12 cellular contexts compared by ENCODE assay signal in the genomic region with DNA sequence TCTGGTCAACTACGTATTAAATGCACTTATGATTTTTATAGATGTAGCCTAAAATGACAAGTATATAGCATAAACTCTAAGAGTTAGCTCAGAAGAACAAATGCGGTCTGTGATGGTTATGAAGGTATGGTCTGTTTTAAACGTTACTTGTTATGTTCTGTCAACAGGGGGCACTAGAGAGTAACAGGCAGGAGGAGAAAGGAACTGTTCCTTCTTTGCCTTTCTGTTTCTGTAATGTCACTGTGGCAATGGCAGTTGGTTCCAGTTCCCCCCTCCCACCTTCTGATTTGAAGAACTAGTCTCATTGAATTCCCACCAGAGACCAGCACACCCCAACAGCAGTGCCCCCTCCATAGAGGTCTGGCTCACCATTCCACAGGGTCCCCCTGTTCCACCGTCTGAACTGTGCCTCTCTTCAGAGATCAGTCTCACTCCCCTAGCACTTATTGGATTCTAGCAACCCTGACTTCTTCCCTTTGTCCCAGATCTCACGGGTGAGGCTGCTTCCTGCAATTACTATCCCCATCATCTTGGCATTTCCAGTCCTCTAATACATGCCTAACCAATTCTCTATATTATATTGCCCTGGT. TPM values are rescaled to one million over a fixed set of nuclear protein-coding genes. Genes with fewer than 3 reads are reported as not detected.
DNase-seq lines count a peak whose midpoint lies in the region; ATAC-seq and TF ChIP-seq lines count a peak whose summit lies in the region.
"Had no signal": no experiment of that assay in that cellular context is flagged by ENCODE, and none has a peak within 500 bp of the region (broad histone marks: within the 10 kb centered on the region; RNA-seq: fewer than 3 reads in every experiment).

No MANE protein-coding gene starts in this region.

- peaks cover 11% of the 10 kb centered on the region for H3K9me3 Mint-ChIP-seq in WTC11

- peak; percentile 40 for TF ChIP-seq CTCF in Loucy (conservative IDR thresholded peaks at IDR 0.05; ENCODE audit: low read length)
- TF ChIP-seq CTCF in WTC11 (IDR thresholded peaks at IDR 0.05): peak; percentile 50; the same call in 1 of the 2 replicates
- no peak for TF ChIP-seq CTCF in mucosa of descending colon (IDR thresholded peaks at IDR 0.05)

- no peaks in the 10 kb centered on the region for H3K36me3 Mint-ChIP-seq in WTC11

- CTCF ChIA-PET in WTC11 (lab: Charles Lee): interaction anchor here (0.5 to 2.8 kb wide), 10 partner anchors 11 to 626 kb away, joined by 3 to 11 read pairs (median 4); no protein-coding TSS in a partner anchor

- intact Hi-C loops in mucosa of descending colon (cut with DNase I, micrococcal nuclease): no loop called here
- intact Hi-C loops in sciatic nerve (cut with DNase I): no loop called here

- H3K27me3 ChIP-seq in Loucy (ENCODE audit: insufficient read depth, low read length, poor library complexity, severe bottlenecking): no peaks in the 10 kb centered on the region
- H3K27me3 ChIP-seq: transverse colon had no signal

- no peaks in the 10 kb centered on the region for H3K9me3 ChIP-seq in Loucy (ENCODE audit: insufficient read depth, low read depth, low read length)
- H3K9me3 ChIP-seq in mucosa of descending colon: no peaks in the 10 kb centered on the region
- H3K9me3 ChIP-seq: transverse colon had no signal

- H3K9ac ChIP-seq in Loucy (ENCODE audit: low read depth, low read length, poor library complexity, severe bottlenecking): no peak overlapping the region

- no peaks in the 10 kb centered on the region for H3K9me2 ChIP-seq in Loucy (replicated peaks; ENCODE audit: low read depth, low read length)

- no peaks in the 10 kb centered on the region for H4K20me1 ChIP-seq in Loucy (ENCODE audit: insufficient read depth, low read length, poor library complexity, severe bottlenecking)

- H3K4me3 Mint-ChIP-seq in WTC11: no peak overlapping the region
- H3K4me3 Mint-ChIP-seq: activated CD4-positive, alpha-beta memory T cell treated with anti-CD3 and anti-CD28 coated beads, Interleukin-2, amount 10 ng/mL, durations not matched to agents 7 days and 5 days had no signal

- H3K4me3 ChIP-seq in Loucy (ENCODE audit: low read length, poor library complexity, severe bottlenecking) (no peak overlapping the region), mucosa of descending colon (no peak overlapping the region)
- H3K4me3 ChIP-seq: transverse colon had no signal

- POLR2A ChIA-PET in WTC11 (lab: Charles Lee): no interaction called here

- H2AFZ ChIP-seq in Loucy (ENCODE audit: low read length): no peak overlapping the region

- H3K79me2 ChIP-seq in Loucy (ENCODE audit: insufficient read depth, low read length): no peaks in the 10 kb centered on the region

- no peaks in the 10 kb centered on the region for H3K4me1 ChIP-seq in Loucy (ENCODE audit: insufficient read depth, low read length, poor library complexity, severe bottlenecking)
- H3K4me1 ChIP-seq in mucosa of descending colon (ENCODE audit: low read depth): peaks cover 4% of the 10 kb centered on the region

- peak; percentile 10 for DNase-seq in NCI-H1694 treated with DMSO at 0.1 percent for 48 hours (lab: John Stamatoyannopoulos, UW)
- DNase-seq in NCI-H1694 (lab: John Stamatoyannopoulos, UW): no peak
- no peak for DNase-seq in WTC11 (ENCODE audit: low spot score)
- no peak for DNase-seq in mucosa of descending colon
- DNase-seq in sciatic nerve (ENCODE audit: low spot score): no peak
- DNase-seq in stimulated activated CD4-positive, alpha-beta T cell treated with anti-CD3 and anti-CD28 coated beads, Interleukin-1b, Interleukin-23, amount 100 ng/mL, for 48 hours: no peak
- no peak for DNase-seq in ureter (ENCODE audit: low spot score)
- DNase-seq: activated CD4-positive, alpha-beta memory T cell treated with anti-CD3 and anti-CD28 coated beads, Interleukin-2, amount 10 ng/mL, durations not matched to agents 7 days and 5 days; kidney glomerular epithelial cell; transverse colon had no signal

- ATAC-seq in WTC11 (peak; percentile 89), mucosa of descending colon (peak; percentile 69), sciatic nerve (no peak)

- H3K36me3 ChIP-seq in Loucy (ENCODE audit: insufficient read depth, low read length) (no peaks in the 10 kb centered on the region), mucosa of descending colon (ENCODE audit: low read depth) (no peaks in the 10 kb centered on the region)
- H3K36me3 ChIP-seq: transverse colon had no signal

- H3K4me2 ChIP-seq in Loucy (ENCODE audit: low read depth, low read length, poor library complexity, severe bottlenecking): no peak overlapping the region

- no peaks in the 10 kb centered on the region for H3F3A ChIP-seq in Loucy (ENCODE audit: low read depth)

- no peak overlapping the region for H3K27ac Mint-ChIP-seq in WTC11
- H3K27ac Mint-ChIP-seq: activated CD4-positive, alpha-beta memory T cell treated with anti-CD3 and anti-CD28 coated beads, Interleukin-2, amount 10 ng/mL, durations not matched to agents 7 days and 5 days had no signal

- no peaks in the 10 kb centered on the region; the same call in 1 of the 2 replicates for H3K27me3 Mint-ChIP-seq in WTC11 (ENCODE audit: low read depth)
- H3K27me3 Mint-ChIP-seq: activated CD4-positive, alpha-beta memory T cell treated with anti-CD3 and anti-CD28 coated beads, Interleukin-2, amount 10 ng/mL, durations not matched to agents 7 days and 5 days had no signal

- no peaks in the 10 kb centered on the region for H3K4me1 Mint-ChIP-seq in WTC11
- H3K4me1 Mint-ChIP-seq: activated CD4-positive, alpha-beta memory T cell treated with anti-CD3 and anti-CD28 coated beads, Interleukin-2, amount 10 ng/mL, durations not matched to agents 7 days and 5 days had no signal

TF ChIP-seq in WTC11, 78 proteins besides CTCF, POLR2A, EP300 and RAD21 (continues in another document):
- TF ChIP-seq SOX15 (CRISPR knock-in tag; IDR thresholded peaks at IDR 0.05) (no peak), NR1H2 (CRISPR knock-in tag; IDR thresholded peaks at IDR 0.05) (no peak), HMGXB4 (CRISPR knock-in tag; IDR thresholded peaks at IDR 0.05) (no peak), ZNF423 (CRISPR knock-in tag; IDR thresholded peaks at IDR 0.05) (no peak), ZBTB21 (CRISPR knock-in tag; IDR thresholded peaks at IDR 0.05; ENCODE audit: borderline replicate concordance) (no peak), CREM (CRISPR knock-in tag; IDR thresholded peaks at IDR 0.05) (no peak), AR (CRISPR knock-in tag; IDR thresholded peaks at IDR 0.05) (no peak)
- TF ChIP-seq, protein P1, sequence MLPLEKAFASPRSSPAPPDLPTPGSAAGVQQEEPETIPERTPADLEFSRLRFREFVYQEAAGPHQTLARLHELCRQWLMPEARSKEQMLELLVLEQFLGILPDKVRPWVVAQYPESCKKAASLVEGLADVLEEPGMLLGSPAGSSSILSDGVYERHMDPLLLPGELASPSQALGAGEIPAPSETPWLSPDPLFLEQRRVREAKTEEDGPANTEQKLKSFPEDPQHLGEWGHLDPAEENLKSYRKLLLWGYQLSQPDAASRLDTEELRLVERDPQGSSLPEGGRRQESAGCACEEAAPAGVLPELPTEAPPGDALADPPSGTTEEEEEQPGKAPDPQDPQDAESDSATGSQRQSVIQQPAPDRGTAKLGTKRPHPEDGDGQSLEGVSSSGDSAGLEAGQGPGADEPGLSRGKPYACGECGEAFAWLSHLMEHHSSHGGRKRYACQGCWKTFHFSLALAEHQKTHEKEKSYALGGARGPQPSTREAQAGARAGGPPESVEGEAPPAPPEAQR (CRISPR knock-in tag; IDR thresholded peaks at IDR 0.05): no peak

RNA-seq across cellular contexts. Expression of gene KRTAP24-1, which starts 14.0 kb away (rescaled TPM):
- not detected in 3 replicates for total RNA-seq in WTC11 (2021)
- total RNA-seq in mucosa of descending colon: not detected
- not detected for total RNA-seq in sciatic nerve
- total RNA-seq in ureter: not detected
- total RNA-seq: activated CD4-positive, alpha-beta memory T cell treated with anti-CD3 and anti-CD28 coated beads, Interleukin-2, amount 10 ng/mL, durations not matched to agents 7 days and 5 days; omental fat pad; transverse colon had no signal

RNA-seq across cellular contexts. Expression of gene KRTAP25-1, which starts 20.6 kb away (rescaled TPM):
- total RNA-seq in WTC11 (2021) (not detected in 3 replicates), mucosa of descending colon (not detected), sciatic nerve (not detected), ureter (not detected)
- total RNA-seq: activated CD4-positive, alpha-beta memory T cell treated with anti-CD3 and anti-CD28 coated beads, Interleukin-2, amount 10 ng/mL, durations not matched to agents 7 days and 5 days; omental fat pad; transverse colon had no signal

RNA-seq across cellular contexts. Expression of gene KRTAP26-1, which starts 51.4 kb away (rescaled TPM):
- not detected in 3 replicates for total RNA-seq in WTC11 (2021)
- total RNA-seq in mucosa of descending colon: not detected
- total RNA-seq in sciatic nerve: not detected
- total RNA-seq in ureter: not detected
- total RNA-seq: activated CD4-positive, alpha-beta memory T cell treated with anti-CD3 and anti-CD28 coated beads, Interleukin-2, amount 10 ng/mL, durations not matched to agents 7 days and 5 days; omental fat pad; transverse colon had no signal

RNA-seq across cellular contexts. Expression of gene CLDN8, which starts 52.8 kb away (rescaled TPM):
- total RNA-seq in WTC11 (2021): not detected in 3 replicates
- 10 to 100 TPM; 14.5 to 61.9 (median 35.8) TPM for total RNA-seq in mucosa of descending colon
- total RNA-seq in sciatic nerve: not detected
- total RNA-seq in ureter: 1.8 TPM
- total RNA-seq: activated CD4-positive, alpha-beta memory T cell treated with anti-CD3 and anti-CD28 coated beads, Interleukin-2, amount 10 ng/mL, durations not matched to agents 7 days and 5 days; omental fat pad had no signal
